In genomic region chr11:29957406-29957805, GRCh38 we compare ENCODE assay signal across 29 cellular contexts. TPM values are rescaled to one million over a fixed set of nuclear protein-coding genes. Genes with fewer than 3 reads are reported as not detected.
"Had no signal": no experiment of that assay in that cellular context is flagged by ENCODE, and none has a peak within 500 bp of the region (broad histone marks: within the 10 kb centered on the region; RNA-seq: fewer than 3 reads in every experiment).

No MANE protein-coding gene starts in this region.

- H3K27me3 Mint-ChIP-seq: activated B cell treated with CpG ODN at 0.5 μM for 24 hours had no signal

- H3K36me3 ChIP-seq: left ventricle myocardium inferior, neutrophil, ovary, right atrium auricular region, thyroid gland had no signal

- H3K4me3 Mint-ChIP-seq: activated B cell treated with CpG ODN at 0.5 μM for 24 hours; activated naive CD4-positive, alpha-beta T cell treated with anti-CD3 and anti-CD28 coated beads for 36 hours; mesothelial cell of epicardium; natural killer cell had no signal

- H3K36me3 Mint-ChIP-seq: mesothelial cell of epicardium, natural killer cell had no signal

- H3K9me3 ChIP-seq: body of pancreas, neutrophil, ovary, psoas muscle, right atrium auricular region, thyroid gland had no signal

- ATAC-seq: body of pancreas; natural killer cell; psoas muscle; stimulated activated naive CD8-positive, alpha-beta T cell treated with anti-CD3 and anti-CD28 coated beads, Interleukin-15, Interleukin-2, amounts not matched to agents 100 U/mL and 50 U/mL, for 24 hours had no signal

- H3K4me1 ChIP-seq: body of pancreas, left ventricle myocardium inferior, psoas muscle, right atrium auricular region, thyroid gland had no signal

- H3K27ac ChIP-seq: body of pancreas, left ventricle myocardium inferior, neutrophil, ovary, psoas muscle, right atrium auricular region, thyroid gland had no signal

- H3K27ac Mint-ChIP-seq: activated B cell treated with CpG ODN at 0.5 μM for 24 hours; activated naive CD4-positive, alpha-beta T cell treated with anti-CD3 and anti-CD28 coated beads for 36 hours; mesothelial cell of epicardium; natural killer cell had no signal

- FAIRE-seq: endometrium, TTC549 had no signal

- H3K4me3 ChIP-seq: body of pancreas, left ventricle myocardium inferior, ovary, psoas muscle, right atrium auricular region, thyroid gland had no signal

- DNase-seq: activated B cell treated with CpG ODN at 0.5 μM for 24 hours; activated CD4-positive, alpha-beta T cell treated with anti-CD3 and anti-CD28 coated beads for 4 hours; activated CD4-positive, alpha-beta T cell treated with anti-CD3 and anti-CD28 coated beads, Interleukin-2, amount 50 U/mL, for 48 hours; activated CD8-positive, alpha-beta memory T cell treated with anti-CD3 and anti-CD28 coated beads, Interleukin-2, amount 50 U/mL, for 48 hours; activated naive CD4-positive, alpha-beta T cell treated with anti-CD3 and anti-CD28 coated beads for 36 hours; activated T-cell treated with anti-CD3 and anti-CD28 coated beads, Interleukin-2, amount 50 U/mL, for 48 hours; anterior cingulate cortex; body of pancreas; erythroblast; foreskin fibroblast; left ventricle myocardium inferior; natural killer cell; ovary; psoas muscle; stimulated activated CD4-positive, alpha-beta T cell treated with anti-CD3 and anti-CD28 coated beads, Interleukin-4, amount 100 ng/mL, for 4 hours; stimulated activated naive CD8-positive, alpha-beta T cell treated with anti-CD3 and anti-CD28 coated beads, Interleukin-15, Interleukin-2, amounts not matched to agents 100 U/mL and 50 U/mL, for 24 hours; substantia nigra; T-helper 1 cell; thyroid gland had no signal

- H3K4me1 Mint-ChIP-seq: activated B cell treated with CpG ODN at 0.5 μM for 24 hours, natural killer cell had no signal

- H3K27me3 ChIP-seq: body of pancreas, neutrophil, ovary, right atrium auricular region, thyroid gland had no signal

RNA-seq across cellular contexts. Expression of gene KCNA4, which starts 59.4 kb away (rescaled TPM):
- total RNA-seq: activated B cell treated with CpG ODN at 0.5 μM for 24 hours; activated CD8-positive, alpha-beta memory T cell treated with anti-CD3 and anti-CD28 coated beads for 36 hours; activated naive CD4-positive, alpha-beta T cell treated with anti-CD3 and anti-CD28 coated beads for 36 hours; chondrocyte; lung microvascular endothelial cell; natural killer cell; psoas muscle; ureter had no signal
- polyA plus RNA-seq: fibroblast of lung, psoas muscle had no signal
